ENCODE assay signal across 22 cellular contexts in genomic region chr1:7248402-7248805, GRCh38.
"Had no signal": no experiment of that assay in that cellular context is flagged by ENCODE, and none has a peak within 500 bp of the region (broad histone marks: within the 10 kb centered on the region; RNA-seq: fewer than 3 reads in every experiment).

No MANE protein-coding gene starts in this region.

- H3K4me2 ChIP-seq: SK-N-SH had no signal

- FAIRE-seq: K562 had no signal

- H3K36me3 ChIP-seq: adrenal gland, breast epithelium, SJCRH30 had no signal

- ATAC-seq: activated CD4-positive, CD25-positive, alpha-beta regulatory T cell treated with anti-CD3 and anti-CD28 coated beads, Interleukin-2, amount 50 U/mL, for 24 hours; activated CD8-positive, alpha-beta T cell treated with anti-CD3 and anti-CD28 coated beads for 36 hours; K562; Panc1 had no signal

- DNase-seq: activated CD4-positive, alpha-beta T cell treated with anti-CD3 and anti-CD28 coated beads for 4 hours; activated CD8-positive, alpha-beta memory T cell treated with anti-CD3 and anti-CD28 coated beads, Interleukin-2, amount 50 U/mL, for 48 hours; activated CD8-positive, alpha-beta T cell treated with anti-CD3 and anti-CD28 coated beads for 36 hours; activated naive CD4-positive, alpha-beta T cell treated with anti-CD3 and anti-CD28 coated beads, Interleukin-2, amount 50 U/mL, for 16 hours; activated naive CD8-positive, alpha-beta T cell treated with anti-CD3 and anti-CD28 coated beads, Interleukin-2, amount 10 ng/mL, durations not matched to agents 7 days and 5 days; activated T-cell treated with anti-CD3 and anti-CD28 coated beads, Interleukin-2, amount 50 U/mL, for 1 hour; Kasumi-1; NCI-H1930; NCI-H446 treated with DMSO at 0.1 percent for 48 hours; NCI-H526; NCI-H774; OCI-M1; Right ventricle myocardium superior; SJCRH30; T-helper 1 cell had no signal

- H3K4me3 ChIP-seq: adrenal gland, breast epithelium, K562, SJCRH30 had no signal

- H3K27ac ChIP-seq: adrenal gland, breast epithelium, RWPE1, SJCRH30 had no signal

- H3K4me1 ChIP-seq: adrenal gland, breast epithelium, SJCRH30 had no signal

- H3K9me3 ChIP-seq: adrenal gland, breast epithelium, SJCRH30, SK-N-SH had no signal

- H3K27me3 ChIP-seq: adrenal gland, breast epithelium had no signal

- H3K9ac ChIP-seq: SK-N-SH had no signal
